ENCODE assay signal across 10 cellular contexts in the genomic region with DNA sequence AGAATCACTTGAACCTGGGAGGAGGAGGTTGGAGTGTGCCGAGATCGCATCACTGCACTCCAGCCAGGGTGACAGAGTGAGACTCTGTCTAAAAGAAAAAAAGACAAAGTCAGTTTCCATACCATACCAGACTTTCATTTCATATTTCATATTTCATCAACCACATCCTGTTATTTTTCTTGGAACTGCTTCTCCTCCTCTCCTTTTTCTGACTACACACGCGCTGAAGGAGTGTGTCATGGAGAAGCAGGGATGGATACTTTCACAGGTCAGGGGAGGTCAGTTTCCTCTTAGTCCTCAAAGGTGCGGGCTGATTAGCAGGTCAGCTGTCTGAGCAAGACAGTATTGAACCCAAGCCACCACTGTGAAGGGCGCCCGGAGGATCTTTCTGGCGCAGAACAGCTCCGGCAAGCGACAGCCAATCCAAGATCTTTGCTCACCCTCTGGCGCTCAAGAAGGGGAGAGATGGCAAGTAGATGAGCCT. TPM values are rescaled to one million over a fixed set of nuclear protein-coding genes. Genes with fewer than 3 reads are reported as not detected.
DNase-seq lines count a peak whose midpoint lies in the region; ATAC-seq and TF ChIP-seq lines count a peak whose summit lies in the region.
"Had no signal": no experiment of that assay in that cellular context is flagged by ENCODE, and none has a peak within 500 bp of the region (broad histone marks: within the 10 kb centered on the region; RNA-seq: fewer than 3 reads in every experiment).

No MANE protein-coding gene starts in this region.

- TF ChIP-seq CTCF in upper lobe of right lung (IDR thresholded peaks at IDR 0.05) = no peak

- peak overlapping the region; percentile 43 for H3K4me3 Mint-ChIP-seq in activated naive CD4-positive, alpha-beta T cell treated with anti-CD3 and anti-CD28 coated beads, Interleukin-2, amount 50 U/mL, for 24 hours

- H3K36me3 ChIP-seq in upper lobe of right lung = no peaks in the 10 kb centered on the region
- H3K36me3 ChIP-seq: gastroesophageal sphincter had no signal

- H3K9me3 ChIP-seq in upper lobe of right lung = peaks cover 14% of the 10 kb centered on the region

- H3K27me3 Mint-ChIP-seq in activated naive CD4-positive, alpha-beta T cell treated with anti-CD3 and anti-CD28 coated beads, Interleukin-2, amount 50 U/mL, for 24 hours = no peaks in the 10 kb centered on the region

- no peaks in the 10 kb centered on the region for H3K27me3 ChIP-seq in upper lobe of right lung
- H3K27me3 ChIP-seq: gastroesophageal sphincter had no signal

- H3K4me1 Mint-ChIP-seq in activated naive CD4-positive, alpha-beta T cell treated with anti-CD3 and anti-CD28 coated beads, Interleukin-2, amount 50 U/mL, for 24 hours = peaks cover 30% of the 10 kb centered on the region

- H3K27ac Mint-ChIP-seq in activated naive CD4-positive, alpha-beta T cell treated with anti-CD3 and anti-CD28 coated beads, Interleukin-2, amount 50 U/mL, for 24 hours = peak overlapping the region; percentile 92

- peaks cover 9% of the 10 kb centered on the region for H3K9me3 Mint-ChIP-seq in activated naive CD4-positive, alpha-beta T cell treated with anti-CD3 and anti-CD28 coated beads, Interleukin-2, amount 50 U/mL, for 24 hours

- peak; percentile 39 for ATAC-seq in upper lobe of right lung
- ATAC-seq: gastroesophageal sphincter had no signal

- intact Hi-C loops in upper lobe of right lung (cut with DNase I) = no loop called here

- peaks cover 6% of the 10 kb centered on the region for H3K36me3 Mint-ChIP-seq in activated naive CD4-positive, alpha-beta T cell treated with anti-CD3 and anti-CD28 coated beads, Interleukin-2, amount 50 U/mL, for 24 hours

- no peak overlapping the region for H3K27ac ChIP-seq in upper lobe of right lung
- H3K27ac ChIP-seq: gastroesophageal sphincter had no signal

- no peaks in the 10 kb centered on the region for H3K4me1 ChIP-seq in upper lobe of right lung
- H3K4me1 ChIP-seq: gastroesophageal sphincter had no signal

- no peak for DNase-seq in activated naive CD4-positive, alpha-beta T cell treated with Interleukin-2 at 50 U/mL for 16 hours
- DNase-seq in activated T-cell treated with anti-CD3 and anti-CD28 coated beads, Interleukin-2, amount 50 U/mL, for 48 hours = peak; percentile 50 to 52
- DNase-seq in fibroblast of gingiva (ENCODE audit: low read depth) (peak; percentile 66), upper lobe of right lung (no peak), NCI-H526 treated with DMSO at 0.1 percent for 48 hours (lab: John Stamatoyannopoulos, UW) (no peak), NCI-H2107 (lab: John Stamatoyannopoulos, UW) (no peak)
- DNase-seq in effector CD4-positive, alpha-beta T cell = no peak
- DNase-seq: amygdala had no signal

- H3K4me3 ChIP-seq in upper lobe of right lung = no peak overlapping the region
- H3K4me3 ChIP-seq: gastroesophageal sphincter had no signal

RNA-seq across cellular contexts. Expression of gene SYNJ2, which starts 19.0 kb away (rescaled TPM):
- total RNA-seq in upper lobe of right lung = 7.2 TPM

Comparison
In these comparisons a context has a peak if more than half of its experiments do, and no peak if none do; other contexts are left out.
1. DNase-seq: peak in activated T-cell treated with anti-CD3 and anti-CD28 coated beads, Interleukin-2, amount 50 U/mL, for 48 hours (2 of 2) and fibroblast of gingiva (single experiment); none in activated naive CD4-positive, alpha-beta T cell treated with Interleukin-2 at 50 U/mL for 16 hours (single experiment), upper lobe of right lung (single experiment), NCI-H526 treated with DMSO at 0.1 percent for 48 hours (single experiment), NCI-H2107 (single experiment) and effector CD4-positive, alpha-beta T cell (single experiment).